Comparison of ENCODE assay signal across 21 cellular contexts in genomic region chr16:77913738-77914263, GRCh38.
DNase-seq lines count a peak whose midpoint lies in the region; ATAC-seq, FAIRE-seq and TF ChIP-seq lines count a peak whose summit lies in the region.
"Had no signal": no experiment of that assay in that cellular context is flagged by ENCODE, and none has a peak within 500 bp of the region (broad histone marks: within the 10 kb centered on the region; RNA-seq: fewer than 3 reads in every experiment).

No MANE protein-coding gene starts in this region.

- H3K23ac ChIP-seq in H1 (ENCODE audit: insufficient read length), result no peak overlapping the region

- peaks cover 0 to 19% (median 9%) of the 10 kb centered on the region in 4 experiments; a peak in 4 of 7 replicates for H3K4me1 ChIP-seq in H1 (replicated peaks in 1 of 4; ENCODE audit: control insufficient read depth in 3 of 4, insufficient read depth in 4 of 4, low read length in 3 of 4)

- H3K9me3 Mint-ChIP-seq in CD4-positive, alpha-beta T cell, result no peaks in the 10 kb centered on the region
- H3K9me3 Mint-ChIP-seq in activated naive CD4-positive, alpha-beta T cell treated with anti-CD3 and anti-CD28 coated beads, Interleukin-2, amount 50 U/mL, for 72 hours, result peaks cover 0 to 3% of the 10 kb centered on the region in 2 donors
- H3K9me3 Mint-ChIP-seq: CD4-positive, alpha-beta memory T cell had no signal

- no peak overlapping the region for H3K4me3 Mint-ChIP-seq in CD4-positive, alpha-beta T cell
- H3K4me3 Mint-ChIP-seq: CD4-positive, alpha-beta memory T cell had no signal

- H3K14ac ChIP-seq in H1 (ENCODE audit: insufficient read length), result no peak overlapping the region

- H3K56ac ChIP-seq in H1 (replicated peaks; ENCODE audit: insufficient read length, low read depth, low read length), result no peak overlapping the region

- H3K27ac ChIP-seq in H1 (ENCODE audit: low read depth, low read length), result no peak overlapping the region
- H3K27ac ChIP-seq in CD4-positive, alpha-beta T cell (ENCODE audit: low read depth, low read length), result no peak overlapping the region
- H3K27ac ChIP-seq: HL-60 had no signal

- TF ChIP-seq POLR2A in H1 (IDR thresholded peaks at IDR 0.05; ENCODE audit: control extremely low read depth in 1 of 2, low read depth in 2 of 2, low read length in 2 of 2), result no peak

- DNase-seq in AG04449 (ENCODE audit: low read depth, low spot score) (peak; percentile 38), HTR-8/SVneo (ENCODE audit: insufficient read length, low spot score) (no peak), H1 (ENCODE audit: low read depth in 1 of 2, low spot score in 2 of 2) (no peak), midbrain (lab: John Stamatoyannopoulos, UW) (peak; percentile 9), T-helper 9 cell (no peak)
- DNase-seq in CD4-positive, alpha-beta T cell, result no peak
- no peak for DNase-seq in activated naive CD4-positive, alpha-beta T cell treated with anti-CD3 and anti-CD28 coated beads, Interleukin-2, amount 50 U/mL, for 72 hours (ENCODE audit: low spot score in 2 of 2)
- DNase-seq: 8988T; CD4-positive, alpha-beta memory T cell; EL; Kasumi-1; MG63; NCI-H1092; NCI-H1436 treated with DMSO at 0.1 percent for 48 hours; NCI-H2029 treated with DMSO at 0.1 percent for 48 hours; NCI-H2171 treated with DMSO at 0.1 percent for 48 hours had no signal

- no peaks in the 10 kb centered on the region for H3K36me3 ChIP-seq in H1 (ENCODE audit: control insufficient read depth in 2 of 4, insufficient read depth in 4 of 4, low read length in 3 of 4)
- H3K36me3 ChIP-seq: MG63 had no signal

- no peak overlapping the region for H2BK12ac ChIP-seq in H1 (ENCODE audit: low read depth, low read length)

- H4K8ac ChIP-seq in H1 (ENCODE audit: extremely low read depth, insufficient read depth, low read length), result no peak overlapping the region

- H3K27me3 ChIP-seq in H1 (replicated peaks in 1 of 4; ENCODE audit: control insufficient read depth in 3 of 4, extremely low read depth in 1 of 4, insufficient read depth in 3 of 4, low read length in 3 of 4), result no peaks in the 10 kb centered on the region
- H3K27me3 ChIP-seq in CD4-positive, alpha-beta T cell (ENCODE audit: control insufficient read depth, insufficient read depth, low read length), result no peaks in the 10 kb centered on the region
- H3K27me3 ChIP-seq: MG63 had no signal

- TF ChIP-seq EP300 in H1 (IDR thresholded peaks at IDR 0.05; ENCODE audit: borderline replicate concordance in 1 of 2, low read depth in 2 of 2, low read length in 2 of 2), result no peak

- no peak for ATAC-seq in CD4-positive, alpha-beta T cell (ENCODE audit: poor library complexity)
- ATAC-seq in activated naive CD4-positive, alpha-beta T cell treated with anti-CD3 and anti-CD28 coated beads, Interleukin-2, amount 50 U/mL, for 72 hours, result no peak
- ATAC-seq in HG02852 (IDR thresholded peaks at IDR 0.05; ENCODE audit: unreplicated experiment), result no peak
- ATAC-seq: Panc1 had no signal

- 74% methylated on average over 2 of the region's 2 CpGs; no CpG with 5 or more reads in 1 of the 2 experiments for WGBS in H1 (ENCODE audit: extremely low coverage in 1 of 2, insufficient coverage in 1 of 2, insufficient read length in 1 of 2, insufficient replicate concordance in 2 of 2, low coverage in 1 of 2, low lambda C conversion rate in 2 of 2, missing lambda C conversion rate in 1 of 2), 2 experiments

- H3K23me2 ChIP-seq in H1 (ENCODE audit: low read depth, low read length), result no peaks in the 10 kb centered on the region

- no peak overlapping the region for H3K9ac ChIP-seq in H1 (replicated peaks in 1 of 4; ENCODE audit: extremely low read depth in 1 of 4, low read depth in 3 of 4, low read length in 3 of 4)

- H3K4me1 Mint-ChIP-seq in CD4-positive, alpha-beta T cell (ENCODE audit: low read depth), result no peaks in the 10 kb centered on the region
- H3K4me1 Mint-ChIP-seq: CD4-positive, alpha-beta memory T cell had no signal

- no peak for TF ChIP-seq CTCF in AG04449 (IDR thresholded peaks at IDR 0.05; ENCODE audit: insufficient read depth, low read length, missing control alignments)
- no peak for TF ChIP-seq CTCF in H1 (IDR thresholded peaks at IDR 0.05; ENCODE audit: control extremely low read depth in 1 of 3, insufficient read depth in 1 of 3, low read depth in 1 of 3, low read length in 3 of 3)
- no peak for TF ChIP-seq CTCF in CD4-positive, alpha-beta T cell (IDR thresholded peaks at IDR 0.05)

- no peak overlapping the region for H2BK20ac ChIP-seq in H1 (ENCODE audit: low read length)

- no peak overlapping the region for H2BK15ac ChIP-seq in H1 (ENCODE audit: low read length)

- H3K79me2 ChIP-seq in H1 (ENCODE audit: control insufficient read depth in 1 of 2, insufficient read depth in 2 of 2, low read length in 2 of 2), result no peaks in the 10 kb centered on the region

- H3K27ac Mint-ChIP-seq in CD4-positive, alpha-beta T cell, result no peak overlapping the region
- no peak overlapping the region for H3K27ac Mint-ChIP-seq in activated naive CD4-positive, alpha-beta T cell treated with anti-CD3 and anti-CD28 coated beads, Interleukin-2, amount 50 U/mL, for 72 hours
- H3K27ac Mint-ChIP-seq: CD4-positive, alpha-beta memory T cell had no signal

- no peaks in the 10 kb centered on the region for H3K9me3 ChIP-seq in H1 (ENCODE audit: insufficient read depth in 2 of 2, low read depth in 1 of 2, low read length in 1 of 2)
- H3K9me3 ChIP-seq in CD4-positive, alpha-beta T cell (ENCODE audit: control insufficient read depth, low read length), result no peaks in the 10 kb centered on the region
- H3K9me3 ChIP-seq: MG63 had no signal

- H4K20me1 ChIP-seq in H1 (replicated peaks in 1 of 2; ENCODE audit: control insufficient read depth in 1 of 2, insufficient read depth in 2 of 2, low read length in 2 of 2), result no peaks in the 10 kb centered on the region

- H2AK5ac ChIP-seq in H1 (ENCODE audit: low read depth, low read length), result no peak overlapping the region

- peak overlapping the region; percentile 19 for H3K4ac ChIP-seq in H1 (replicated peaks; ENCODE audit: insufficient read length, low read depth, low read length)

- POLR2A ChIA-PET in AG04449 (lab: Yijun Ruan, JAX) (no interaction called here), H1 (lab: Charles Lee; ENCODE audit: partially characterized antibody) (no interaction called here)
- POLR2A ChIA-PET in CD4-positive, alpha-beta T cell (lab: Charles Lee), result no interaction called here

- TF ChIP-seq RAD21 in H1 (IDR thresholded peaks at IDR 0.05 in 1 of 2, conservative IDR thresholded peaks at IDR 0.05 in 1 of 2; ENCODE audit: low read depth in 2 of 2, low read length in 2 of 2), result no peak

- no peak overlapping the region for H2BK120ac ChIP-seq in H1 (replicated peaks; ENCODE audit: low read depth, low read length)

- no peaks in the 10 kb centered on the region for H3K79me1 ChIP-seq in H1 (ENCODE audit: low read depth, low read length)

- H3K4me2 ChIP-seq in H1 (ENCODE audit: insufficient read depth in 1 of 2, low read depth in 2 of 2, low read length in 2 of 2), result no peak overlapping the region

- H3K27me3 Mint-ChIP-seq in CD4-positive, alpha-beta T cell, result peaks cover 5% of the 10 kb centered on the region

- CTCF ChIA-PET in AG04449 (lab: Yijun Ruan, JAX) (no interaction called here), H1 (lab: Charles Lee; ENCODE audit: partially characterized antibody) (interaction anchor here (0.6 to 1.5 kb wide), 4 partner anchors 9 to 213 kb away, joined by 3 to 6 read pairs (median 4); no protein-coding TSS in a partner anchor)
- CTCF ChIA-PET in CD4-positive, alpha-beta T cell (lab: Charles Lee), result no interaction called here

- no peak overlapping the region for H2AFZ ChIP-seq in H1 (ENCODE audit: low read length)

- no peak overlapping the region for H2BK5ac ChIP-seq in H1 (ENCODE audit: low read depth, low read length)

- no peak overlapping the region for H4K5ac ChIP-seq in H1 (ENCODE audit: insufficient read length, low read depth, low read length)

- no peaks in the 10 kb centered on the region for H3K36me3 Mint-ChIP-seq in CD4-positive, alpha-beta T cell (ENCODE audit: low read depth)
- no peaks in the 10 kb centered on the region for H3K36me3 Mint-ChIP-seq in activated naive CD4-positive, alpha-beta T cell treated with anti-CD3 and anti-CD28 coated beads, Interleukin-2, amount 50 U/mL, for 72 hours
- H3K36me3 Mint-ChIP-seq: CD4-positive, alpha-beta memory T cell had no signal

- H3K18ac ChIP-seq in H1 (ENCODE audit: extremely low read depth, low read length), result no peak overlapping the region

- no peak overlapping the region for H3K4me3 ChIP-seq in AG04449 (ENCODE audit: low read depth, low read length)
- H3K4me3 ChIP-seq in H1 (ENCODE audit: extremely low read depth in 1 of 4, insufficient read depth in 2 of 4, low read depth in 3 of 4, low read length in 4 of 4), result no peak overlapping the region
- H3K4me3 ChIP-seq: MG63 had no signal

- intact Hi-C loops in CD4-positive, alpha-beta T cell (cut with DNase I, micrococcal nuclease), result no loop called here

- FAIRE-seq in HTR-8/SVneo (lab: Jason Lieb, UNC) (peak; percentile 40), H1 (lab: Jason Lieb, UNC) (no peak)
- FAIRE-seq: GM12891, H54 had no signal

- no peak overlapping the region for H4K91ac ChIP-seq in H1 (replicated peaks; ENCODE audit: insufficient read length, low read length)

TF ChIP-seq in H1, 55 proteins besides CTCF, POLR2A, EP300 and RAD21:
- TF ChIP-seq RXRA (IDR thresholded peaks at IDR 0.05; ENCODE audit: insufficient read depth, low read depth, low read length) (no peak), POLR2AphosphoS5 (IDR thresholded peaks at IDR 0.05; ENCODE audit: low read depth, low read length) (no peak), BCL11A (IDR thresholded peaks at IDR 0.05; ENCODE audit: low read depth in 2 of 2, low read length in 2 of 2) (no peak), POU5F1 (IDR thresholded peaks at IDR 0.05; ENCODE audit: low read depth, low read length) (no peak)

Comparison
In these comparisons a context has a peak if more than half of its experiments do, and no peak if none do; other contexts are left out.
1. DNase-seq: peak in AG04449 (single experiment) and midbrain (single experiment); none in HTR-8/SVneo (single experiment), H1 (0 of 2), CD4-positive, alpha-beta T cell (0 of 10), activated naive CD4-positive, alpha-beta T cell treated with anti-CD3 and anti-CD28 coated beads, Interleukin-2, amount 50 U/mL, for 72 hours (0 of 2) and T-helper 9 cell (single experiment).